In genomic region chr12:38585090-38585489, GRCh38 we compare ENCODE assay signal across 21 cellular contexts.
"Had no signal": no experiment of that assay in that cellular context is flagged by ENCODE, and none has a peak within 500 bp of the region (broad histone marks: within the 10 kb centered on the region; RNA-seq: fewer than 3 reads in every experiment).

No MANE protein-coding gene starts in this region.

- H3K9me3 ChIP-seq: colonic mucosa, esophagus squamous epithelium, gastrocnemius medialis, left ventricle myocardium inferior, sigmoid colon, testis, vagina had no signal

- H3K27me3 ChIP-seq: colonic mucosa, dorsolateral prefrontal cortex, esophagus squamous epithelium, gastrocnemius medialis, sigmoid colon, testis, vagina had no signal

- H3K27ac ChIP-seq: colonic mucosa, dorsolateral prefrontal cortex, esophagus squamous epithelium, gastrocnemius medialis, left ventricle myocardium inferior, sigmoid colon, testis, vagina had no signal

- H3K4me1 ChIP-seq: colonic mucosa, esophagus squamous epithelium, gastrocnemius medialis, left ventricle myocardium inferior, sigmoid colon, testis, vagina had no signal

- ATAC-seq: activated CD8-positive, alpha-beta T cell treated with anti-CD3 and anti-CD28 coated beads, Interleukin-2, amount 10 ng/mL, durations not matched to agents 7 days and 5 days; gastrocnemius medialis; naive thymus-derived CD8-positive, alpha-beta T cell had no signal

- H3K4me3 ChIP-seq: colonic mucosa, dorsolateral prefrontal cortex, esophagus squamous epithelium, gastrocnemius medialis, left ventricle myocardium inferior, sigmoid colon, smooth muscle cell, testis, vagina had no signal

- H3K36me3 ChIP-seq: colonic mucosa, esophagus squamous epithelium, gastrocnemius medialis, left ventricle myocardium inferior, sigmoid colon, vagina had no signal

- H3K4me2 ChIP-seq: smooth muscle cell had no signal

- DNase-seq: activated CD4-positive, alpha-beta T cell treated with anti-CD3 and anti-CD28 coated beads for 1 hour; activated CD4-positive, alpha-beta T cell treated with anti-CD3 and anti-CD28 coated beads, Interleukin-2, amount 50 U/mL, for 1 hour; activated CD8-positive, alpha-beta T cell treated with anti-CD3 and anti-CD28 coated beads, Interleukin-2, amount 10 ng/mL, durations not matched to agents 7 days and 5 days; activated gamma-delta T cell; aorta; colonic mucosa; dorsolateral prefrontal cortex; esophagus squamous epithelium; gastrocnemius medialis; head of caudate nucleus; hypothalamus; left ventricle myocardium inferior; naive thymus-derived CD8-positive, alpha-beta T cell; retina; sigmoid colon; stimulated activated CD4-positive, alpha-beta T cell treated with anti-CD3 and anti-CD28 coated beads, Interleukin-15, amount 100 ng/mL, for 24 hours; stimulated activated CD8-positive, alpha-beta memory T cell treated with anti-CD3 and anti-CD28 coated beads, Interleukin-4, amount 100 ng/mL, for 48 hours; stimulated activated naive CD4-positive, alpha-beta T cell; testis had no signal
